In the genomic region with DNA sequence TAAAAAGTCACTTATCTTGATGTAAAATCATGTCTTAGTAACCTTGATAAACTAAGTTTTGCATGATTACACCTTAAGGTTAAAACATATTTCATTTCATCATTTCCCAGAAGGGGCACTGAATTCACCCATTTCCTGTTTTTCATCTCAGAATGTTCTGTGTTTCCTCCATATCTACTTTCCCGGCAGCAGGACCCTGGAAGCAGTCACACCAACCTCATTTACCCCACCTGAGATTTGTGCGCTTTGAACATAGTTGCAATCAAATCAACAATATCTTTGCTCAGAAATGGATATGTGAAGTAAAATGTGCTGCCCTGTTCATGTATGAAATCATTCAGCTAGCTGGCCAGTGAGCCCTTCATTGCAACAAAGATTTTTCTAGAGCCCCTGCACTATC, we compare ENCODE assay signal across 19 cellular contexts. TPM values are rescaled to one million over a fixed set of nuclear protein-coding genes. Genes with fewer than 3 reads are reported as not detected.
DNase-seq lines count a peak whose midpoint lies in the region; ATAC-seq and TF ChIP-seq lines count a peak whose summit lies in the region.
"Had no signal": no experiment of that assay in that cellular context is flagged by ENCODE, and none has a peak within 500 bp of the region (broad histone marks: within the 10 kb centered on the region; RNA-seq: fewer than 3 reads in every experiment).

No MANE protein-coding gene starts in this region.

- peaks cover 0 to 18% (median 4%) of the 10 kb centered on the region in 4 donors for H3K4me1 ChIP-seq in upper lobe of left lung
- H3K4me1 ChIP-seq: left ventricle myocardium inferior, uterus had no signal

- H3K4me1 Mint-ChIP-seq in activated naive CD4-positive, alpha-beta T cell treated with anti-CD3 and anti-CD28 coated beads for 36 hours (ENCODE audit: low read depth): peaks cover 96% of the 10 kb centered on the region
- H3K4me1 Mint-ChIP-seq in activated CD4-positive, alpha-beta memory T cell treated with anti-CD3 and anti-CD28 coated beads for 36 hours (ENCODE audit: low read depth): peaks cover 97% of the 10 kb centered on the region
- H3K4me1 Mint-ChIP-seq in memory B cell: peaks cover 55% of the 10 kb centered on the region
- H3K4me1 Mint-ChIP-seq: H9, nephron progenitor cell had no signal

- no peak overlapping the region for H3K4me3 ChIP-seq in upper lobe of left lung
- H3K4me3 ChIP-seq: left ventricle myocardium inferior, uterus had no signal

- 60 to 61% methylated on average over 2 of the region's 2 CpGs for WGBS in upper lobe of left lung, 2 donors

- H3K9me3 Mint-ChIP-seq in activated naive CD4-positive, alpha-beta T cell treated with anti-CD3 and anti-CD28 coated beads for 36 hours: no peaks in the 10 kb centered on the region
- H3K9me3 Mint-ChIP-seq in activated CD4-positive, alpha-beta memory T cell treated with anti-CD3 and anti-CD28 coated beads for 36 hours: no peaks in the 10 kb centered on the region
- no peaks in the 10 kb centered on the region for H3K9me3 Mint-ChIP-seq in memory B cell
- H3K9me3 Mint-ChIP-seq: brain, H9, nephron progenitor cell had no signal

- peak overlapping the region; percentile 33 for H3K4me3 Mint-ChIP-seq in activated naive CD4-positive, alpha-beta T cell treated with anti-CD3 and anti-CD28 coated beads for 36 hours
- H3K4me3 Mint-ChIP-seq in activated CD4-positive, alpha-beta memory T cell treated with anti-CD3 and anti-CD28 coated beads for 36 hours: peak overlapping the region; percentile 14
- peak overlapping the region; percentile 77 for H3K4me3 Mint-ChIP-seq in memory B cell
- H3K4me3 Mint-ChIP-seq: brain, H9, nephron progenitor cell had no signal

- no peaks in the 10 kb centered on the region for H3K36me3 ChIP-seq in upper lobe of left lung
- H3K36me3 ChIP-seq: left ventricle myocardium inferior, uterus had no signal

- H3K27ac Mint-ChIP-seq in activated naive CD4-positive, alpha-beta T cell treated with anti-CD3 and anti-CD28 coated beads for 36 hours: peak overlapping the region; percentile 95
- peak overlapping the region; percentile 92 for H3K27ac Mint-ChIP-seq in activated CD4-positive, alpha-beta memory T cell treated with anti-CD3 and anti-CD28 coated beads for 36 hours
- peak overlapping the region; percentile 99 for H3K27ac Mint-ChIP-seq in memory B cell
- H3K27ac Mint-ChIP-seq: brain, nephron progenitor cell had no signal

- no peak for TF ChIP-seq POLR2A in upper lobe of left lung (IDR thresholded peaks at IDR 0.05)

- ATAC-seq in memory B cell (ENCODE audit: low read depth) (no peak), upper lobe of left lung (ENCODE audit: low FRiP score in 2 of 2) (no peak)
- ATAC-seq: PC-3, SK-N-SH treated with all-trans-retinoic acid at 6 μM for 48 hours had no signal

- intact Hi-C loops in activated naive CD4-positive, alpha-beta T cell treated with anti-CD3 and anti-CD28 coated beads for 36 hours (cut with micrococcal nuclease): loop anchor here (5.0 kb wide), 1 partner anchor 771 kb away; no protein-coding TSS in a partner anchor
- intact Hi-C loops in activated CD4-positive, alpha-beta memory T cell treated with anti-CD3 and anti-CD28 coated beads for 36 hours (cut with micrococcal nuclease): no loop called here

- no peak for TF ChIP-seq EP300 in upper lobe of left lung (IDR thresholded peaks at IDR 0.05)

- POLR2A ChIA-PET in activated CD4-positive, alpha-beta memory T cell treated with anti-CD3 and anti-CD28 coated beads for 36 hours (lab: Charles Lee): interaction anchor here (0.8 to 25.0 kb wide), 11 partner anchors 9 to 141 kb away, joined by 3 to 487 read pairs (median 27); a partner anchor contains a TSS

- no peaks in the 10 kb centered on the region for H3K9me3 ChIP-seq in upper lobe of left lung
- H3K9me3 ChIP-seq: left ventricle myocardium inferior, uterus had no signal

- peak overlapping the region; percentile 5 to 67 (median 16) for H3K27ac ChIP-seq in upper lobe of left lung
- H3K27ac ChIP-seq: left ventricle myocardium inferior, uterus had no signal

- H3K27me3 ChIP-seq in upper lobe of left lung: no peaks in the 10 kb centered on the region
- H3K27me3 ChIP-seq: uterus had no signal

- DNase-seq in activated naive CD4-positive, alpha-beta T cell treated with anti-CD3 and anti-CD28 coated beads for 36 hours: peak; percentile 64
- DNase-seq in activated naive CD4-positive, alpha-beta T cell treated with anti-CD3 and anti-CD28 coated beads, Interleukin-2, amount 50 U/mL, for 16 hours: no peak
- DNase-seq in activated CD4-positive, alpha-beta memory T cell treated with anti-CD3 and anti-CD28 coated beads for 36 hours: peak; percentile 57
- DNase-seq in memory B cell (ENCODE audit: low spot score in 2 of 2): no peak
- no peak for DNase-seq in upper lobe of left lung
- no peak for DNase-seq in NCI-H1417 treated with DMSO at 0.1 percent for 48 hours (lab: John Stamatoyannopoulos, UW)
- DNase-seq in NCI-H345 (lab: John Stamatoyannopoulos, UW): no peak
- DNase-seq in effector CD8-positive, alpha-beta T cell (lab: John Stamatoyannopoulos, UW): no peak
- DNase-seq: DMS 273 treated with DMSO at 0.1 percent for 48 hours, H9, IMR-90, left ventricle myocardium inferior, NCI-H1048, nephron progenitor cell, PC-3, retina, uterus had no signal

- TF ChIP-seq CTCF in upper lobe of left lung (IDR thresholded peaks at IDR 0.05): no peak

- CTCF ChIA-PET in activated naive CD4-positive, alpha-beta T cell treated with anti-CD3 and anti-CD28 coated beads for 36 hours (lab: Charles Lee): interaction anchor here (0.8 to 18.9 kb wide), 8 partner anchors 15 to 146 kb away, joined by 4 to 264 read pairs (median 9); no protein-coding TSS in a partner anchor
- CTCF ChIA-PET in activated CD4-positive, alpha-beta memory T cell treated with anti-CD3 and anti-CD28 coated beads for 36 hours (lab: Charles Lee): interaction anchor here (1.1 to 12.5 kb wide), 9 partner anchors 12 to 145 kb away, joined by 3 to 167 read pairs (median 10); no protein-coding TSS in a partner anchor

- peaks cover 78% of the 10 kb centered on the region for H3K36me3 Mint-ChIP-seq in activated naive CD4-positive, alpha-beta T cell treated with anti-CD3 and anti-CD28 coated beads for 36 hours (ENCODE audit: low read depth)
- H3K36me3 Mint-ChIP-seq in activated CD4-positive, alpha-beta memory T cell treated with anti-CD3 and anti-CD28 coated beads for 36 hours: peaks cover 67% of the 10 kb centered on the region
- peaks cover 41% of the 10 kb centered on the region for H3K36me3 Mint-ChIP-seq in memory B cell
- H3K36me3 Mint-ChIP-seq: brain had no signal

- no peaks in the 10 kb centered on the region for H3K27me3 Mint-ChIP-seq in activated naive CD4-positive, alpha-beta T cell treated with anti-CD3 and anti-CD28 coated beads for 36 hours (ENCODE audit: low read depth)
- no peaks in the 10 kb centered on the region for H3K27me3 Mint-ChIP-seq in activated CD4-positive, alpha-beta memory T cell treated with anti-CD3 and anti-CD28 coated beads for 36 hours
- no peaks in the 10 kb centered on the region for H3K27me3 Mint-ChIP-seq in memory B cell

RNA-seq across cellular contexts. Expression of a gene that starts 46.8 kb away (rescaled TPM):
- 100 to 1,000 TPM; 213 to 226 TPM for total RNA-seq in activated naive CD4-positive, alpha-beta T cell treated with anti-CD3 and anti-CD28 coated beads for 36 hours
- total RNA-seq in activated CD4-positive, alpha-beta memory T cell treated with anti-CD3 and anti-CD28 coated beads for 36 hours: 100 to 1,000 TPM; 207 to 216 TPM
- 10 to 100 TPM; 33.8 to 65.1 (median 49.8) TPM for total RNA-seq in upper lobe of left lung
- total RNA-seq: IMR-90, PC-3 had no signal

Comparison
In these comparisons a context has a peak if more than half of its experiments do, and no peak if none do; other contexts are left out.
1. DNase-seq: peak in activated naive CD4-positive, alpha-beta T cell treated with anti-CD3 and anti-CD28 coated beads for 36 hours (single experiment) and activated CD4-positive, alpha-beta memory T cell treated with anti-CD3 and anti-CD28 coated beads for 36 hours (single experiment); none in activated naive CD4-positive, alpha-beta T cell treated with anti-CD3 and anti-CD28 coated beads, Interleukin-2, amount 50 U/mL, for 16 hours (single experiment), memory B cell (0 of 2), upper lobe of left lung (0 of 2), NCI-H1417 treated with DMSO at 0.1 percent for 48 hours (single experiment), NCI-H345 (single experiment) and effector CD8-positive, alpha-beta T cell (single experiment).
2. H3K4me3 Mint-ChIP-seq: peak in every context shown above with its lines; median percentile 77 in memory B cell; 33 in activated naive CD4-positive, alpha-beta T cell treated with anti-CD3 and anti-CD28 coated beads for 36 hours; 14 in activated CD4-positive, alpha-beta memory T cell treated with anti-CD3 and anti-CD28 coated beads for 36 hours.
3. Peak in every context shown above with its lines, with median percentiles within 50 percentile points of each other: H3K27ac Mint-ChIP-seq.